In genomic region chr1:220887202-220887867, GRCh38 we compare ENCODE assay signal across 9 cellular contexts. TPM values are rescaled to one million over a fixed set of nuclear protein-coding genes. Genes with fewer than 3 reads are reported as not detected.
DNase-seq lines count a peak whose midpoint lies in the region; ATAC-seq and TF ChIP-seq lines count a peak whose summit lies in the region.
"Had no signal": no experiment of that assay in that cellular context is flagged by ENCODE, and none has a peak within 500 bp of the region (broad histone marks: within the 10 kb centered on the region; RNA-seq: fewer than 3 reads in every experiment).

No MANE protein-coding gene starts in this region.

- peaks cover 25% of the 10 kb centered on the region for H3K4me1 Mint-ChIP-seq in endothelial cell (ENCODE audit: unreplicated experiment)

- no peak for TF ChIP-seq EP300 in suprapubic skin (IDR thresholded peaks at IDR 0.05)

- H3K27ac ChIP-seq in suprapubic skin = no peak overlapping the region

- 56% methylated on average over 9 of the region's 36 CpGs for WGBS in suprapubic skin

- peak; percentile 59 for DNase-seq in NT2/D1 (ENCODE audit: low read depth, low spot score)
- peak; percentile 37 for DNase-seq in endothelial cell (ENCODE audit: low spot score)
- DNase-seq in mucosa of descending colon = no peak
- DNase-seq in suprapubic skin (ENCODE audit: low spot score in 2 of 2) = no peak
- no peak for DNase-seq in UCSD-AML1 (lab: John Stamatoyannopoulos, UW; ENCODE audit: unreplicated experiment)
- no peak for DNase-seq in SKM-1 treated with dmso at 0.1 percent for 144 hours (lab: John Stamatoyannopoulos, UW; ENCODE audit: unreplicated experiment)
- DNase-seq: activated CD4-positive, alpha-beta T cell treated with anti-CD3 and anti-CD28 coated beads for 48 hours; occipital lobe had no signal

- TF ChIP-seq POLR2A in suprapubic skin (IDR thresholded peaks at IDR 0.05) = no peak

- no peaks in the 10 kb centered on the region for H3K9me3 Mint-ChIP-seq in endothelial cell (ENCODE audit: unreplicated experiment)

- TF ChIP-seq CTCF in endothelial cell (IDR thresholded peaks at IDR 0.05; ENCODE audit: unreplicated experiment) (no peak), mucosa of descending colon (IDR thresholded peaks at IDR 0.05) (no peak), suprapubic skin (IDR thresholded peaks at IDR 0.05) (no peak)

- H3K36me3 Mint-ChIP-seq in endothelial cell (ENCODE audit: low read depth, unreplicated experiment) = no peaks in the 10 kb centered on the region

- H3K27me3 ChIP-seq in NT2/D1 (ENCODE audit: insufficient read depth, insufficient read length) (peaks cover 78% of the 10 kb centered on the region), suprapubic skin (peaks cover 98% of the 10 kb centered on the region)

- ATAC-seq in mucosa of descending colon (peak; percentile 24), GM21529 (IDR thresholded peaks at IDR 0.05; ENCODE audit: unreplicated experiment) (no peak)

- H3K27ac Mint-ChIP-seq in endothelial cell (ENCODE audit: unreplicated experiment) = no peak overlapping the region

- no peaks in the 10 kb centered on the region for H3K36me3 ChIP-seq in NT2/D1 (ENCODE audit: insufficient read depth, insufficient read length, low read length)
- H3K36me3 ChIP-seq in mucosa of descending colon (ENCODE audit: low read depth) = no peaks in the 10 kb centered on the region
- H3K36me3 ChIP-seq in suprapubic skin = peaks cover 14% of the 10 kb centered on the region

- H3K27me3 Mint-ChIP-seq in endothelial cell (ENCODE audit: unreplicated experiment) = peaks cover 52% of the 10 kb centered on the region

- H3K9me3 ChIP-seq in NT2/D1 (ENCODE audit: insufficient read depth, low read length) (peaks cover 8% of the 10 kb centered on the region; the same call in 1 of the 2 replicates), mucosa of descending colon (no peaks in the 10 kb centered on the region), suprapubic skin (no peaks in the 10 kb centered on the region)

- H3K4me1 ChIP-seq in NT2/D1 (ENCODE audit: insufficient read depth, insufficient read length) (peaks cover 5% of the 10 kb centered on the region), mucosa of descending colon (ENCODE audit: low read depth) (no peaks in the 10 kb centered on the region), suprapubic skin (peaks cover 17% of the 10 kb centered on the region)

- H3K4me3 ChIP-seq in NT2/D1 (ENCODE audit: insufficient read length, low read depth) = peak overlapping the region; percentile 38
- no peak overlapping the region for H3K4me3 ChIP-seq in mucosa of descending colon
- peak overlapping the region; percentile 17 for H3K4me3 ChIP-seq in suprapubic skin

- intact Hi-C loops in mucosa of descending colon (cut with DNase I, micrococcal nuclease) = no loop called here

- H3K9ac ChIP-seq in NT2/D1 (ENCODE audit: insufficient read length, low read depth) = peak overlapping the region; percentile 70

- peak overlapping the region; percentile 42 for H3K4me3 Mint-ChIP-seq in endothelial cell (ENCODE audit: unreplicated experiment)

RNA-seq across cellular contexts. Expression of gene HLX, which starts 8.1 kb away (rescaled TPM):
- total RNA-seq in endothelial cell (ENCODE audit: unreplicated experiment) (1.4 TPM), mucosa of descending colon (10 to 100 TPM in 1 of 3 donors, 1 to 10 TPM in 2; 2.6 to 43.4 (median 6.2) TPM), suprapubic skin (10 to 100 TPM in 1 of 4 donors, 1 to 10 TPM in 3; 1.9 to 11.1 (median 3.5) TPM)

Comparison
In these comparisons a context has a peak if more than half of its experiments do, and no peak if none do; other contexts are left out.
1. DNase-seq: peak in NT2/D1 (single experiment) and endothelial cell (single experiment); none in mucosa of descending colon (0 of 3), suprapubic skin (0 of 2), UCSD-AML1 (single experiment) and SKM-1 treated with dmso at 0.1 percent for 144 hours (single experiment).